ENCODE assay signal across 21 cellular contexts in the genomic region with DNA sequence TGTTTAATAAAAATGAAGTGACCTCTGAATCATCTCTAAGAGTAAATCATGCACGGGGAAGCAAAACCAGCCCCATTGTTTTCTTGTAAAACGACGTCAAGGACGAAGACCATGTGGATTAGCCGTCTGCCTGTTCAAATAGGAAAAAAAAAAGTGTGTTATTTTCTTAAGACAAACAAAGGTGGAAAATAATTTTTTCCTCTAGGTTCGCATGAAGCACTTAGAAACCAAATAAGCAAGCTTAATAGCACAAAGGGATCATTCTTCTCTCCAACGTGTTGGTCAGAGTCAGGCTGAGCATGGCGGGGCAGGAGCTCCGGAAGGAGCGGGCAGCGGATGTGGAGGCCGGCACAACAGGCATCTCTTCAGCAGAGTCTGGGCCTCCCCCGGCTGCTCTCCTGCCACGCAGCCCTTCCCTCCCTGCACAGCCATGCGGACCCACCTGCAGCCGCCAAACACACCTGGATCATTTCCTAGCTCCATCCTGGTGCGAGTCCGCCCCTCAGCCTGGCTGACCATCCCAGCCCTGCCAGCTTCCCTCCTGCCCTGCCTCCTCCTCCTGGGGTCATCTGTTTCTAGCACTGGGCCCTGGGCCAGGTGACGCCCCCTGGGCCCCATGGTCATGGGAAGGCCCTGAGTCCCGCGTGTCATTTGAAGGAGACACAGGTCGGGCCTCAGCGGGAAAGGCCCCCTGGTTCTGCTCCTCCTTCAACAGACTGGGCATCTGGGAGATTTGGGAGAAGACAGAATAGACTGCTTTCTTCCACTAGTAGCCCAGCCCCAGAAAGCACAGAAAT. TPM values are rescaled to one million over a fixed set of nuclear protein-coding genes. Genes with fewer than 3 reads are reported as not detected.
DNase-seq lines count a peak whose midpoint lies in the region; ATAC-seq, FAIRE-seq and TF ChIP-seq lines count a peak whose summit lies in the region.
"Had no signal": no experiment of that assay in that cellular context is flagged by ENCODE, and none has a peak within 500 bp of the region (broad histone marks: within the 10 kb centered on the region; RNA-seq: fewer than 3 reads in every experiment).

No MANE protein-coding gene starts in this region.

- no peaks in the 10 kb centered on the region for H3K4me1 Mint-ChIP-seq in MCF 10A (ENCODE audit: insufficient read depth, unreplicated experiment)

- peaks cover 7% of the 10 kb centered on the region for H3K9me3 Mint-ChIP-seq in MCF 10A (ENCODE audit: unreplicated experiment)

- H3K27ac Mint-ChIP-seq in MCF 10A (ENCODE audit: low read depth, unreplicated experiment): no peak overlapping the region

- H3K27ac ChIP-seq in breast epithelium (peak overlapping the region; percentile 17 to 24), body of pancreas (peak overlapping the region in 3 of 4 donors; percentile 26 to 44 (median 41)), thyroid gland (peak overlapping the region; percentile 75 to 92 (median 80))

- WGBS in body of pancreas, 2 donors: 57 to 67% methylated on average over 20 to 23 of the region's 23 CpGs
- 71 to 80% methylated on average over 21 to 23 of the region's 23 CpGs for WGBS in thyroid gland, 2 donors

- ATAC-seq in body of pancreas: no peak
- ATAC-seq in mucosa of descending colon: peak; percentile 1
- ATAC-seq: K562 had no signal

- intact Hi-C loops in breast epithelium (cut with DNase I; ENCODE audit: low total_unique reads) (no loop called here), MCF 10A (cut with micrococcal nuclease) (no loop called here), body of pancreas (cut with DNase I) (no loop called here), mucosa of descending colon (cut with DNase I, micrococcal nuclease) (no loop called here), thyroid gland (cut with DNase I) (no loop called here)

- BruUV-seq in MCF 10A (replicated peaks; lab: Mats Ljungman, UMichigan): no TSS peak

- no peak overlapping the region for H3K4me3 ChIP-seq in breast epithelium
- no peak overlapping the region for H3K4me3 ChIP-seq in body of pancreas
- no peak overlapping the region for H3K4me3 ChIP-seq in mucosa of descending colon
- no peak overlapping the region for H3K4me3 ChIP-seq in thyroid gland (replicated peaks in 1 of 3)
- H3K4me3 ChIP-seq: K562 had no signal

- no peaks in the 10 kb centered on the region for H3K9me3 ChIP-seq in breast epithelium
- no peaks in the 10 kb centered on the region for H3K9me3 ChIP-seq in body of pancreas
- no peaks in the 10 kb centered on the region for H3K9me3 ChIP-seq in mucosa of descending colon
- no peaks in the 10 kb centered on the region for H3K9me3 ChIP-seq in thyroid gland

- no peaks in the 10 kb centered on the region for H3K36me3 ChIP-seq in breast epithelium
- H3K36me3 ChIP-seq in body of pancreas (replicated peaks in 1 of 2; ENCODE audit: insufficient read depth in 1 of 2, low read depth in 2 of 2): peaks cover 26 to 47% of the 10 kb centered on the region in 2 donors
- no peaks in the 10 kb centered on the region for H3K36me3 ChIP-seq in mucosa of descending colon (ENCODE audit: low read depth)
- peaks cover 0 to 18% of the 10 kb centered on the region in 2 donors for H3K36me3 ChIP-seq in thyroid gland

- POLR2A ChIA-PET in MCF 10A (lab: Yijun Ruan, JAX): no interaction called here

- no peak overlapping the region for H3K4me3 Mint-ChIP-seq in MCF 10A (ENCODE audit: unreplicated experiment)

- no peak for FAIRE-seq in RCC 7860 (lab: Jason Lieb, UNC)
- FAIRE-seq: G401.6, GM12891, K562 had no signal

- TF ChIP-seq CTCF in breast epithelium (IDR thresholded peaks at IDR 0.05) (no peak), MCF 10A (IDR thresholded peaks at IDR 0.05; ENCODE audit: unreplicated experiment) (no peak), body of pancreas (IDR thresholded peaks at IDR 0.05) (no peak), mucosa of descending colon (IDR thresholded peaks at IDR 0.05) (no peak), thyroid gland (IDR thresholded peaks at IDR 0.05) (no peak)

- peaks cover 11% of the 10 kb centered on the region for H3K36me3 Mint-ChIP-seq in MCF 10A (ENCODE audit: insufficient read depth, unreplicated experiment)

- peaks cover 38% of the 10 kb centered on the region for H3K27me3 Mint-ChIP-seq in MCF 10A (ENCODE audit: insufficient read depth, unreplicated experiment)

- H3K4me1 ChIP-seq in breast epithelium (no peaks in the 10 kb centered on the region), body of pancreas (peaks cover 18% of the 10 kb centered on the region), mucosa of descending colon (ENCODE audit: low read depth) (no peaks in the 10 kb centered on the region), thyroid gland (peaks cover 39 to 40% of the 10 kb centered on the region in 2 donors)

- TF ChIP-seq POLR2A in breast epithelium (IDR thresholded peaks at IDR 0.05) (no peak), body of pancreas (IDR thresholded peaks at IDR 0.05) (no peak), thyroid gland (IDR thresholded peaks at IDR 0.05) (no peak)

- CTCF ChIA-PET in MCF 10A (lab: Yijun Ruan, JAX): interaction anchor here (0.5 to 2.3 kb wide), 4 partner anchors 16 to 184 kb away, joined by 3 to 7 read pairs (median 4); no protein-coding TSS in a partner anchor

- H3K27me3 ChIP-seq in breast epithelium (no peaks in the 10 kb centered on the region), body of pancreas (no peaks in the 10 kb centered on the region), thyroid gland (no peaks in the 10 kb centered on the region)

- DNase-seq in breast epithelium (ENCODE audit: low spot score in 2 of 2) (no peak), MCF 10A (ENCODE audit: unreplicated experiment) (no peak), body of pancreas (peak in 1 of 4 donors; percentile 35), mucosa of descending colon (peak in 1 of 3 donors; percentile 52), thyroid gland (peak; percentile 33 to 60), HPDE6-E6E7 (ENCODE audit: extremely low spot score) (no peak), mesenteric fat pad (ENCODE audit: low spot score) (no peak), RCC 7860 (ENCODE audit: low spot score) (no peak)
- DNase-seq: C1 segment of cervical spinal cord, COR-L47, HCEC 1CT, NCI-H1048, NCI-H146, NCI-H2107, NCI-H345, NCI-H526 treated with DMSO at 0.1 percent for 48 hours, SHP77 had no signal

RNA-seq across cellular contexts. Expression of gene MX1, which starts 40.2 kb away (rescaled TPM):
- total RNA-seq in breast epithelium (10 to 100 TPM; 13.4 to 23.1 (median 21.8) TPM), MCF 10A (2022) (1.8 and 2.4 TPM in 2 replicates), body of pancreas (10 to 100 TPM in 1 of 2 donors, 1 to 10 TPM in 1; 7.0 to 14.8 TPM), mucosa of descending colon (10 to 100 TPM; 30.7 to 78.5 (median 31.2) TPM), thyroid gland (10 to 100 TPM; 35.4 to 62.6 (median 51.5) TPM), mesenteric fat pad (60.3 TPM)

RNA-seq across cellular contexts. Expression of gene TMPRSS2, which starts 41.7 kb away (rescaled TPM):
- 10 to 100 TPM in 2 of 3 donors, not detected in 1; 32.1 to 56.6 TPM for total RNA-seq in breast epithelium
- total RNA-seq in MCF 10A (2022): not detected in 2 replicates
- 10 to 100 TPM; 45.7 to 60.3 TPM for total RNA-seq in body of pancreas
- total RNA-seq in mucosa of descending colon: 100 to 1,000 TPM; 283 to 624 (median 566) TPM
- total RNA-seq in thyroid gland: 10 to 100 TPM; 14.2 to 47.3 (median 15.6) TPM
- 0.61 TPM for total RNA-seq in mesenteric fat pad
- total RNA-seq: A172 had no signal

Comparison
In these comparisons a context has a peak if more than half of its experiments do, and no peak if none do; other contexts are left out.
1. DNase-seq: peak in thyroid gland (2 of 2); none in breast epithelium (0 of 2), MCF 10A (single experiment), HPDE6-E6E7 (single experiment), mesenteric fat pad (single experiment) and RCC 7860 (single experiment).
2. H3K27ac ChIP-seq: peak in every context shown above with its lines; median percentile 80 in thyroid gland; 41 in body of pancreas; 20 in breast epithelium.
3. RNA of gene TMPRSS2, which starts 41.7 kb away (total RNA-seq): 283 to 624 TPM in mucosa of descending colon; 45.7 to 60.3 TPM in body of pancreas, 32.1 to 56.6 TPM in breast epithelium, 14.2 to 47.3 TPM in thyroid gland, 0.61 TPM in mesenteric fat pad (single experiment) and not detected in MCF 10A; every median in the first group is over 4 times any median in the second.